In genomic region chr15:70701891-70702568, GRCh38 we compare ENCODE assay signal across 1 cellular context.
TF ChIP-seq lines count a peak whose summit lies in the region.

No MANE protein-coding gene starts in this region.

TF ChIP-seq in HEK293, 187 proteins besides CTCF, POLR2A, EP300 and RAD21 (continued from another document):
- TF ChIP-seq PATZ1 (tag by site-specific recombination; IDR thresholded peaks at IDR 0.05) = no peak
